28 cellular contexts compared by ENCODE assay signal in the genomic region with DNA sequence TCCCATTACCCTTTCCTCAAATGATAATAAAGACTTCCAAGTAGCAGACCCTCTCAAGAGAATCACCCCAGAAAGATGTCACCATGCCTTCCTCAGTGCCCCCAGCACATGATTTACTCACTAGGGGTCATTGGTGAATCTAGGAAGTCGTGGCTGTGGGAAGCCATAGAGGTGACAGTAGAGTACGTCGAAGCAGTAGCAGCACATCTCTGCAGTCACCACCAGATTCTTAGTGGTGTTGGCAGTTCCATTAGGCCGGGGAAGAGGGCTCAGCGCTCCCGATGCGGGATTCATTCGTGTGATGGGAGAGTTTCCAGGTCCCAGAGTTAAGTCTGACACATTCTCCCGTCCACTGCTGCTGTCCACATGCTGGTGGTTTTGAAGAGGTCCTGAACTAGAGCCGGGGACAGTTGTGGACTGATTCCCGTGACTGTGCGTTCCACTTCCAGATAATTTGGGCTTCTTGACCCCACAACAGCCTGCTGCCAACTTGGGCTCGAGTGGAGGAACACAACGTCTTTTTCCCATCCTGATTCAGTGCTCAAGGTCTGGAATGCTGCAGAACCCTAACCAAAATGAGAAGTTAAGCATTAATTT. TPM values are rescaled to one million over a fixed set of nuclear protein-coding genes. Genes with fewer than 3 reads are reported as not detected.
DNase-seq lines count a peak whose midpoint lies in the region; ATAC-seq and TF ChIP-seq lines count a peak whose summit lies in the region.
"Had no signal": no experiment of that assay in that cellular context is flagged by ENCODE, and none has a peak within 500 bp of the region (broad histone marks: within the 10 kb centered on the region; RNA-seq: fewer than 3 reads in every experiment).

No MANE protein-coding gene starts in this region.

- H3K4me3 ChIP-seq in BLaER1 (no peak overlapping the region), cardiac muscle cell (no peak overlapping the region)
- H3K4me3 ChIP-seq: esophagus muscularis mucosa, neural progenitor cell, transverse colon had no signal

- H3K9me3 Mint-ChIP-seq in CD4-positive, alpha-beta T cell: no peaks in the 10 kb centered on the region
- no peaks in the 10 kb centered on the region for H3K9me3 Mint-ChIP-seq in nephron progenitor cell
- H3K9me3 Mint-ChIP-seq: activated CD4-positive, alpha-beta memory T cell treated with anti-CD3 and anti-CD28 coated beads for 36 hours; central memory CD8-positive, alpha-beta T cell; dendritic cell treated with granulocyte-macrophage colony-stimulating factor and Interleukin-4, amounts not matched to agents 40 ng/mL and 50 ng/mL, for 4 days; neural progenitor cell; T-helper 1 cell treated with Interleukin-12 subunit alpha and Interleukin-12 subunit beta and Interleukin-4 antibody, amounts not matched to agents 30 μg/mL and 1 μg/mL, for 36 hours had no signal

- H3K27me3 ChIP-seq in BLaER1 (no peaks in the 10 kb centered on the region), cardiac muscle cell (no peaks in the 10 kb centered on the region)
- no peaks in the 10 kb centered on the region for H3K27me3 ChIP-seq in CD4-positive, alpha-beta T cell (ENCODE audit: control insufficient read depth, insufficient read depth, low read length)
- H3K27me3 ChIP-seq: esophagus muscularis mucosa, neural progenitor cell, transverse colon had no signal

- CTCF ChIA-PET in CD4-positive, alpha-beta T cell (lab: Charles Lee): no interaction called here

- no peak for ATAC-seq in CD4-positive, alpha-beta T cell (ENCODE audit: poor library complexity)
- no peak for ATAC-seq in GM21528 (IDR thresholded peaks at IDR 0.05; ENCODE audit: low FRiP score, unreplicated experiment)
- ATAC-seq: PC-3, sciatic nerve had no signal

- peaks cover 60% of the 10 kb centered on the region for H3K36me3 Mint-ChIP-seq in CD4-positive, alpha-beta T cell (ENCODE audit: low read depth)
- peaks cover 38% of the 10 kb centered on the region for H3K36me3 Mint-ChIP-seq in nephron progenitor cell (ENCODE audit: low read depth)

- H3K4me1 Mint-ChIP-seq in CD4-positive, alpha-beta T cell (ENCODE audit: low read depth): peaks cover 45% of the 10 kb centered on the region
- peaks cover 7% of the 10 kb centered on the region for H3K4me1 Mint-ChIP-seq in nephron progenitor cell

- DNase-seq in CD4-positive, alpha-beta T cell: no peak
- DNase-seq in cardiac muscle cell (ENCODE audit: low read depth in 1 of 2, low spot score in 1 of 2): peak in 1 of 2 donors; percentile 24
- DNase-seq in nephron progenitor cell: no peak
- DNase-seq in hippocampal formation (lab: John Stamatoyannopoulos, UW): no peak
- no peak for DNase-seq in substantia nigra (lab: John Stamatoyannopoulos, UW)
- no peak for DNase-seq in NCI-H187 (lab: John Stamatoyannopoulos, UW)
- DNase-seq: activated CD4-positive, alpha-beta memory T cell treated with anti-CD3 and anti-CD28 coated beads for 36 hours; activated effector memory CD4-positive, alpha-beta T cell treated with anti-CD3 and anti-CD28 coated beads, Interleukin-2, amount 50 U/mL, for 16 hours; DMS79; foreskin melanocyte; HCEC 1CT; IMR-90; NCI-H1417 treated with DMSO at 0.1 percent for 48 hours; NCI-H2081; NCI-H526; NK-92 treated with Interleukin-12 subunit alpha and Interleukin-12 subunit beta, amount 100 ng/mL, for 24 hours; PC-3; SK-N-SH; stimulated activated CD4-positive, alpha-beta T cell treated with anti-CD3 and anti-CD28 coated beads, Interleukin-4, amount 100 ng/mL, for 1 hour; transverse colon had no signal

- peaks cover 42% of the 10 kb centered on the region for H3K4me1 ChIP-seq in BLaER1
- peaks cover 3% of the 10 kb centered on the region for H3K4me1 ChIP-seq in cardiac muscle cell (ENCODE audit: low read depth)

- peaks cover 88% of the 10 kb centered on the region for H4K20me1 ChIP-seq in BLaER1

- peak overlapping the region; percentile 70; the same call in 1 of the 2 replicates for H3K4me2 ChIP-seq in BLaER1
- H3K4me2 ChIP-seq: SK-N-SH had no signal

- POLR2A ChIA-PET in CD4-positive, alpha-beta T cell (lab: Charles Lee): no interaction called here

- peaks cover 74% of the 10 kb centered on the region for H3K36me3 ChIP-seq in BLaER1
- H3K36me3 ChIP-seq in cardiac muscle cell: peaks cover 24% of the 10 kb centered on the region

- no peaks in the 10 kb centered on the region for H3K27me3 Mint-ChIP-seq in CD4-positive, alpha-beta T cell
- H3K27me3 Mint-ChIP-seq in nephron progenitor cell (ENCODE audit: low read depth, poor library complexity): no peaks in the 10 kb centered on the region
- H3K27me3 Mint-ChIP-seq: activated CD4-positive, alpha-beta memory T cell treated with anti-CD3 and anti-CD28 coated beads for 36 hours; central memory CD8-positive, alpha-beta T cell; dendritic cell treated with granulocyte-macrophage colony-stimulating factor and Interleukin-4, amounts not matched to agents 40 ng/mL and 50 ng/mL, for 4 days had no signal

- intact Hi-C loops in CD4-positive, alpha-beta T cell (cut with DNase I, micrococcal nuclease): no loop called here

- peak overlapping the region; percentile 13 for H3K27ac Mint-ChIP-seq in CD4-positive, alpha-beta T cell
- peak overlapping the region; percentile 33 for H3K27ac Mint-ChIP-seq in nephron progenitor cell
- H3K27ac Mint-ChIP-seq: neural progenitor cell had no signal

- H3K27ac ChIP-seq in BLaER1 (no peak overlapping the region), cardiac muscle cell (peak overlapping the region; percentile 10), substantia nigra (ENCODE audit: low read depth, low read length, poor library complexity, severe bottlenecking) (no peak overlapping the region)
- H3K27ac ChIP-seq in CD4-positive, alpha-beta T cell (ENCODE audit: low read depth, low read length): no peak overlapping the region
- H3K27ac ChIP-seq: esophagus muscularis mucosa, transverse colon had no signal

- H3K9me3 ChIP-seq in BLaER1: no peaks in the 10 kb centered on the region
- no peaks in the 10 kb centered on the region for H3K9me3 ChIP-seq in CD4-positive, alpha-beta T cell (ENCODE audit: control insufficient read depth, low read length)
- no peaks in the 10 kb centered on the region for H3K9me3 ChIP-seq in cardiac muscle cell (ENCODE audit: low read depth)
- H3K9me3 ChIP-seq: esophagus muscularis mucosa, SK-N-SH, transverse colon had no signal

- no peak overlapping the region for H3K9ac ChIP-seq in BLaER1
- H3K9ac ChIP-seq: neural progenitor cell, SK-N-SH had no signal

- no peak overlapping the region for H3K4me3 Mint-ChIP-seq in CD4-positive, alpha-beta T cell
- no peak overlapping the region for H3K4me3 Mint-ChIP-seq in nephron progenitor cell
- H3K4me3 Mint-ChIP-seq: activated CD4-positive, alpha-beta memory T cell treated with anti-CD3 and anti-CD28 coated beads for 36 hours; central memory CD8-positive, alpha-beta T cell; dendritic cell treated with granulocyte-macrophage colony-stimulating factor and Interleukin-4, amounts not matched to agents 40 ng/mL and 50 ng/mL, for 4 days; neural progenitor cell; T-helper 1 cell treated with Interleukin-12 subunit alpha and Interleukin-12 subunit beta and Interleukin-4 antibody, amounts not matched to agents 30 μg/mL and 1 μg/mL, for 36 hours had no signal

- TF ChIP-seq CTCF in CD4-positive, alpha-beta T cell (IDR thresholded peaks at IDR 0.05): no peak
- TF ChIP-seq CTCF in cardiac muscle cell (IDR thresholded peaks at IDR 0.05; ENCODE audit: low read depth, low read length) (no peak), nephron progenitor cell (IDR thresholded peaks at IDR 0.05) (no peak)

RNA-seq across cellular contexts. Expression of a gene that starts 12.0 kb away (rescaled TPM):
- total RNA-seq in CD4-positive, alpha-beta T cell: 10 to 100 TPM in 1 of 2 experiments, 1 to 10 TPM in 1; 9.6 to 10.1 TPM
- 7.9 and 10.3 TPM in 2 replicates for total RNA-seq in cardiac muscle cell
- 6.6 and 8.2 TPM in 2 replicates for polyA plus RNA-seq in cardiac muscle cell

RNA-seq across cellular contexts. Expression of a gene that starts 15.8 kb away (rescaled TPM):
- total RNA-seq in CD4-positive, alpha-beta T cell: 10 to 100 TPM; 30.5 to 32.9 TPM
- total RNA-seq in cardiac muscle cell: 14.4 and 16.0 TPM in 2 replicates
- polyA plus RNA-seq in cardiac muscle cell: 26.1 and 44.2 TPM in 2 replicates
